In genomic region chr15:75561888-75562287, GRCh38 we compare ENCODE assay signal across 2 cellular contexts.
TF ChIP-seq lines count a peak whose summit lies in the region.

No MANE protein-coding gene starts in this region.

TF ChIP-seq in HepG2, 621 proteins besides CTCF, POLR2A, EP300 and RAD21:
- no peak for TF ChIP-seq FOXC1 (CRISPR knock-in tag; IDR thresholded peaks at IDR 0.05; ENCODE audit: borderline replicate concordance)
- no peak for TF ChIP-seq SIN3B (IDR thresholded peaks at IDR 0.05; ENCODE audit: low read length)
- no peak for TF ChIP-seq GTF2F1 (IDR thresholded peaks at IDR 0.05; ENCODE audit: low read length)
- no peak for TF ChIP-seq MEF2D (CRISPR knock-in tag; IDR thresholded peaks at IDR 0.05)
- no peak for TF ChIP-seq ZNF879 (CRISPR knock-in tag; IDR thresholded peaks at IDR 0.05)
- no peak for TF ChIP-seq GMEB2 (CRISPR knock-in tag; IDR thresholded peaks at IDR 0.05; ENCODE audit: low read depth)
- no peak for TF ChIP-seq NFYB (CRISPR knock-in tag; IDR thresholded peaks at IDR 0.05)
- TF ChIP-seq ZNF121 (CRISPR knock-in tag; IDR thresholded peaks at IDR 0.05): peak; percentile 58; the same call in 1 of the 2 replicates

TF ChIP-seq in WTC11, 78 proteins besides CTCF, POLR2A, EP300 and RAD21:
- TF ChIP-seq ZNF121 (CRISPR knock-in tag; IDR thresholded peaks at IDR 0.05) (peak; percentile 47; the same call in 1 of the 2 replicates), NFE2L1 (CRISPR knock-in tag; IDR thresholded peaks at IDR 0.05) (no peak)
TF ChIP-seq in WTC11: peak in this region for 1.
